Comparison of ENCODE assay signal across 15 cellular contexts in the genomic region with DNA sequence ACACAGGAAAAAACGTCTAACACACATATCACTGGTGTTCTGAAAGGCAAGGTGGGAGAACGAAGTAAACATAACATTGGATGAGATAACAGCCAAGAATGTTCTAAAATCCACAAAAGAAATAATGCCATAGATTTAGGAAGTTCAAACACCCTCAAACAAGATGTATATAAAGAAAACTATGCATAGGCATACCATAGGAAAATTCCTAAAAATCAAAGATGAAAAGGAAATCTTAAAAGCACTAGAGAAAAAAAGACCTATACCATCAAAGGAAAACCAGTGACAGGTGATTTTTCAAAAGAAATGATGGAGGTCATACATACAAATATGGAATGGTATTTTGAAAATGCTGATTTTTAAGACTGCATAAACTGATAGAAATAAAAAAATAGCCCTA. TPM values are rescaled to one million over a fixed set of nuclear protein-coding genes. Genes with fewer than 3 reads are reported as not detected.
DNase-seq lines count a peak whose midpoint lies in the region; ATAC-seq and TF ChIP-seq lines count a peak whose summit lies in the region.
"Had no signal": no experiment of that assay in that cellular context is flagged by ENCODE, and none has a peak within 500 bp of the region (broad histone marks: within the 10 kb centered on the region; RNA-seq: fewer than 3 reads in every experiment).

No MANE protein-coding gene starts in this region.

- DNase-seq in CD4-positive, CD25-positive, alpha-beta regulatory T cell, result no peak
- DNase-seq in Caco-2, result no peak
- no peak for DNase-seq in activated naive CD4-positive, alpha-beta T cell (lab: John Stamatoyannopoulos, UW)
- no peak for DNase-seq in LoVo (ENCODE audit: low spot score)
- no peak for DNase-seq in SKM-1 treated with dmso at 0.1 percent for 144 hours (lab: John Stamatoyannopoulos, UW; ENCODE audit: unreplicated experiment)
- DNase-seq: C1 segment of cervical spinal cord; CD8-positive, alpha-beta T cell; DMS 273 treated with DMSO at 0.1 percent for 48 hours; DMS53; DMS79 treated with DMSO at 0.1 percent for 48 hours; GF-D8; GOT3; HFFc6 had no signal

- H3K4me1 Mint-ChIP-seq in CD4-positive, CD25-positive, alpha-beta regulatory T cell, result peaks cover 36 to 70% (median 57%) of the 10 kb centered on the region in 4 donors
- peaks cover 55% of the 10 kb centered on the region for H3K4me1 Mint-ChIP-seq in Caco-2 (ENCODE audit: low read depth, unreplicated experiment)
- peaks cover 42% of the 10 kb centered on the region for H3K4me1 Mint-ChIP-seq in activated T-helper 17 cell treated with anti-CD3 and anti-CD28 coated beads, Interleukin-2, amount 50 U/mL, for 72 hours

- intact Hi-C loops in Caco-2 (cut with micrococcal nuclease; ENCODE audit: unreplicated experiment), result loop anchor here (2.0 kb wide), 1 partner anchor 17 kb away; no protein-coding TSS in a partner anchor

- H3K36me3 ChIP-seq in CD4-positive, CD25-positive, alpha-beta regulatory T cell (ENCODE audit: control insufficient read depth, insufficient read depth, low read length), result peaks cover under 1% of the 10 kb centered on the region
- H3K36me3 ChIP-seq in Caco-2 (ENCODE audit: control insufficient read depth, insufficient read depth, low read length), result no peaks in the 10 kb centered on the region
- H3K36me3 ChIP-seq: HAP-1 had no signal

- peak overlapping the region; percentile 49 for H3K27ac ChIP-seq in CD4-positive, CD25-positive, alpha-beta regulatory T cell (ENCODE audit: insufficient read depth, low read length, poor library complexity, severe bottlenecking)

- peaks cover 30% of the 10 kb centered on the region for H3K36me3 Mint-ChIP-seq in CD4-positive, CD25-positive, alpha-beta regulatory T cell
- H3K36me3 Mint-ChIP-seq in Caco-2 (ENCODE audit: insufficient read depth, unreplicated experiment), result peaks cover 77% of the 10 kb centered on the region
- H3K36me3 Mint-ChIP-seq in activated T-helper 17 cell treated with anti-CD3 and anti-CD28 coated beads, Interleukin-2, amount 50 U/mL, for 72 hours (ENCODE audit: low read depth), result peaks cover 97% of the 10 kb centered on the region

- H3K27me3 ChIP-seq in CD4-positive, CD25-positive, alpha-beta regulatory T cell (ENCODE audit: control insufficient read depth, insufficient read depth, low read length), result no peaks in the 10 kb centered on the region
- no peaks in the 10 kb centered on the region for H3K27me3 ChIP-seq in Caco-2 (replicated peaks; ENCODE audit: control insufficient read depth, insufficient read depth, low read length)

- no peaks in the 10 kb centered on the region for H3K9me3 ChIP-seq in CD4-positive, CD25-positive, alpha-beta regulatory T cell (ENCODE audit: control insufficient read depth in 2 of 2, low read length in 2 of 2)
- no peaks in the 10 kb centered on the region for H3K9me3 ChIP-seq in Caco-2
- H3K9me3 ChIP-seq: HAP-1 had no signal

- POLR2A ChIA-PET in Caco-2 (lab: Charles Lee), result interaction anchor here (0.6 kb wide), 1 partner anchor 211 kb away, joined by 3 read pairs; no protein-coding TSS in a partner anchor

- H3K27ac Mint-ChIP-seq in CD4-positive, CD25-positive, alpha-beta regulatory T cell, result peak overlapping the region in 1 of 3 donors; percentile 82
- peak overlapping the region; percentile 17 for H3K27ac Mint-ChIP-seq in Caco-2 (ENCODE audit: unreplicated experiment)
- peak overlapping the region; percentile 4 for H3K27ac Mint-ChIP-seq in activated T-helper 17 cell treated with anti-CD3 and anti-CD28 coated beads, Interleukin-2, amount 50 U/mL, for 72 hours
- H3K27ac Mint-ChIP-seq: CD8-positive, alpha-beta T cell; HFFc6 had no signal

- TF ChIP-seq CTCF in Caco-2 (IDR thresholded peaks at IDR 0.05; ENCODE audit: insufficient read depth in 1 of 2, low read depth in 1 of 2, low read length in 1 of 2, severe bottlenecking in 1 of 2, unreplicated experiment in 1 of 2), result no peak

- H3K9me3 Mint-ChIP-seq in CD4-positive, CD25-positive, alpha-beta regulatory T cell, result peaks cover 0 to 1% (median 0%) of the 10 kb centered on the region in 7 donors
- H3K9me3 Mint-ChIP-seq in Caco-2 (ENCODE audit: unreplicated experiment), result peaks cover 10% of the 10 kb centered on the region
- no peaks in the 10 kb centered on the region for H3K9me3 Mint-ChIP-seq in activated T-helper 17 cell treated with anti-CD3 and anti-CD28 coated beads, Interleukin-2, amount 50 U/mL, for 72 hours
- H3K9me3 Mint-ChIP-seq: CD8-positive, alpha-beta T cell; HFFc6 had no signal

- no peaks in the 10 kb centered on the region for H3K27me3 Mint-ChIP-seq in CD4-positive, CD25-positive, alpha-beta regulatory T cell
- H3K27me3 Mint-ChIP-seq in Caco-2 (ENCODE audit: insufficient read depth, unreplicated experiment), result no peaks in the 10 kb centered on the region
- no peaks in the 10 kb centered on the region for H3K27me3 Mint-ChIP-seq in activated T-helper 17 cell treated with anti-CD3 and anti-CD28 coated beads, Interleukin-2, amount 50 U/mL, for 72 hours

- peaks cover 48% of the 10 kb centered on the region for H3K4me1 ChIP-seq in CD4-positive, CD25-positive, alpha-beta regulatory T cell (ENCODE audit: control insufficient read depth, insufficient read depth, low read length, poor library complexity, severe bottlenecking)
- H3K4me1 ChIP-seq in Caco-2, result peaks cover 49% of the 10 kb centered on the region
- H3K4me1 ChIP-seq: HAP-1 had no signal

- H3K4me3 ChIP-seq in CD4-positive, CD25-positive, alpha-beta regulatory T cell (ENCODE audit: low read depth, low read length), result peak overlapping the region; percentile 13
- no peak overlapping the region for H3K4me3 ChIP-seq in Caco-2 (ENCODE audit: low read depth, low read length)
- H3K4me3 ChIP-seq: HAP-1 had no signal

- CTCF ChIA-PET in Caco-2 (lab: Charles Lee), result interaction anchor here (0.8 kb wide), 1 partner anchor 185 kb away, joined by 3 read pairs; no protein-coding TSS in a partner anchor

- no TSS peak for BruUV-seq in Caco-2 (replicated peaks; lab: Mats Ljungman, UMichigan)

- ATAC-seq in CD4-positive, CD25-positive, alpha-beta regulatory T cell (ENCODE audit: low read depth in 2 of 2), result no peak
- ATAC-seq in activated T-helper 17 cell treated with anti-CD3 and anti-CD28 coated beads, Interleukin-2, amount 50 U/mL, for 72 hours (replicated peaks), result no peak
- ATAC-seq: CD8-positive, alpha-beta T cell had no signal

- peak overlapping the region in 1 of 4 donors; percentile 56 for H3K4me3 Mint-ChIP-seq in CD4-positive, CD25-positive, alpha-beta regulatory T cell
- H3K4me3 Mint-ChIP-seq in Caco-2 (ENCODE audit: unreplicated experiment), result no peak overlapping the region
- no peak overlapping the region for H3K4me3 Mint-ChIP-seq in activated T-helper 17 cell treated with anti-CD3 and anti-CD28 coated beads, Interleukin-2, amount 50 U/mL, for 72 hours
- H3K4me3 Mint-ChIP-seq: CD8-positive, alpha-beta T cell; HFFc6 had no signal

RNA-seq across cellular contexts. Expression of gene GLB1, which starts 57.3 kb away (rescaled TPM):
- total RNA-seq in CD4-positive, CD25-positive, alpha-beta regulatory T cell, result 42.2 TPM
- polyA plus RNA-seq in CD4-positive, CD25-positive, alpha-beta regulatory T cell, result 10 to 100 TPM; 52.7 to 73.2 (median 63.8) TPM
- 307 and 324 TPM in 2 replicates for total RNA-seq in Caco-2 (2022)
- total RNA-seq in activated T-helper 17 cell treated with anti-CD3 and anti-CD28 coated beads, Interleukin-2, amount 50 U/mL, for 72 hours, result 100 to 1,000 TPM in 1 of 2 donors, 10 to 100 TPM in 1; 54.5 to 121 TPM

RNA-seq across cellular contexts. Expression of gene TMPPE, which starts 57.3 kb away (rescaled TPM):
- 11.3 TPM for total RNA-seq in CD4-positive, CD25-positive, alpha-beta regulatory T cell
- polyA plus RNA-seq in CD4-positive, CD25-positive, alpha-beta regulatory T cell, result 1 to 10 TPM in 3 of 4 donors, under 1 TPM in 1; 0.99 to 2.0 (median 1.9) TPM
- total RNA-seq in Caco-2 (2022), result 20.0 and 22.5 TPM in 2 replicates
- 10 to 100 TPM in 1 of 2 donors, 1 to 10 TPM in 1; 8.8 to 12.7 TPM for total RNA-seq in activated T-helper 17 cell treated with anti-CD3 and anti-CD28 coated beads, Interleukin-2, amount 50 U/mL, for 72 hours
